1 cellular context compared by ENCODE assay signal in the genomic region with DNA sequence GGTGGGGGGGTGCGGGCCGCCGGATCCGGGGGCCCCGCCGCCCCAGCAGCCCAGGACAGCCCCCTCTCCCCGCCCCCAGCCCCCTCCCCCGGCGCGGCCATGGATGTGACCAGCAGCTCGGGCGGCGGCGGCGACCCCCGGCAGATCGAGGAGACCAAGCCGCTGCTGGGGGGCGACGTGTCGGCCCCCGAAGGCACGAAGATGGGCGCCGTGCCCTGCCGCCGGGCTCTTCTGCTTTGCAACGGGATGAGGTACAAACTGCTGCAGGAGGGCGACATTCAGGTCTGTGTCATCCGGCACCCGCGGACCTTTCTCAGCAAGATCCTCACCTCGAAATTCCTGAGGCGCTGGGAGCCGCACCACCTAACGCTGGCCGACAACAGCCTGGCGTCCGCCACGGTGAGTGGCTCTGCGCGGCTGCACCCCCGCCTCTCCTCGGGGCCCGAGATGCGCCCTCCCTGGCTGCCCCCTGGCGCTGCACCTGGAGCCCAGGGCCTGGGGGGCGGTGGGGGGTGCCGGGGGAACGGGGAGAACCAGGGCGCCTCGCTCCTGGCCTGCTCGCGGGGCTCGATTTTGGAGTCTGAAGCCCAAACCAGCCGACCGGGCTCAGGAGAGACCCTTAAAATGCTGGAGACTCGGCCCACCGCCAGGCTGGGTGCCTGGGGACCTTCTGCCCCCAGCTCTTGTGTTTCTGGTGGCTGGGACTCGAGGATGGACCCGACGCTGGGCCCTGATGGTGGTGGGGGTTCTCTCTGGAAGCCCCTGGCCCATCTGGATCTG.
TF ChIP-seq lines count a peak whose summit lies in the region.

No MANE protein-coding gene starts in this region.

TF ChIP-seq in neural cell, 6 proteins besides CTCF, POLR2A, EP300 and RAD21:
- TF ChIP-seq, protein P1, sequence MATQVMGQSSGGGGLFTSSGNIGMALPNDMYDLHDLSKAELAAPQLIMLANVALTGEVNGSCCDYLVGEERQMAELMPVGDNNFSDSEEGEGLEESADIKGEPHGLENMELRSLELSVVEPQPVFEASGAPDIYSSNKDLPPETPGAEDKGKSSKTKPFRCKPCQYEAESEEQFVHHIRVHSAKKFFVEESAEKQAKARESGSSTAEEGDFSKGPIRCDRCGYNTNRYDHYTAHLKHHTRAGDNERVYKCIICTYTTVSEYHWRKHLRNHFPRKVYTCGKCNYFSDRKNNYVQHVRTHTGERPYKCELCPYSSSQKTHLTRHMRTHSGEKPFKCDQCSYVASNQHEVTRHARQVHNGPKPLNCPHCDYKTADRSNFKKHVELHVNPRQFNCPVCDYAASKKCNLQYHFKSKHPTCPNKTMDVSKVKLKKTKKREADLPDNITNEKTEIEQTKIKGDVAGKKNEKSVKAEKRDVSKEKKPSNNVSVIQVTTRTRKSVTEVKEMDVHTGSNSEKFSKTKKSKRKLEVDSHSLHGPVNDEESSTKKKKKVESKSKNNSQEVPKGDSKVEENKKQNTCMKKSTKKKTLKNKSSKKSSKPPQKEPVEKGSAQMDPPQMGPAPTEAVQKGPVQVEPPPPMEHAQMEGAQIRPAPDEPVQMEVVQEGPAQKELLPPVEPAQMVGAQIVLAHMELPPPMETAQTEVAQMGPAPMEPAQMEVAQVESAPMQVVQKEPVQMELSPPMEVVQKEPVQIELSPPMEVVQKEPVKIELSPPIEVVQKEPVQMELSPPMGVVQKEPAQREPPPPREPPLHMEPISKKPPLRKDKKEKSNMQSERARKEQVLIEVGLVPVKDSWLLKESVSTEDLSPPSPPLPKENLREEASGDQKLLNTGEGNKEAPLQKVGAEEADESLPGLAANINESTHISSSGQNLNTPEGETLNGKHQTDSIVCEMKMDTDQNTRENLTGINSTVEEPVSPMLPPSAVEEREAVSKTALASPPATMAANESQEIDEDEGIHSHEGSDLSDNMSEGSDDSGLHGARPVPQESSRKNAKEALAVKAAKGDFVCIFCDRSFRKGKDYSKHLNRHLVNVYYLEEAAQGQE (IDR thresholded peaks at IDR 0.05; ENCODE audit: borderline replicate concordance) = peak; percentile 36
- TF ChIP-seq SMC3 (conservative IDR thresholded peaks at IDR 0.05; ENCODE audit: poor library complexity) (peak; percentile 15), TAF1 (IDR thresholded peaks at IDR 0.05; ENCODE audit: low read depth) (no peak), POLR2AphosphoS5 (IDR thresholded peaks at IDR 0.05) (peak; percentile 55), MXI1 (conservative IDR thresholded peaks at IDR 0.05; ENCODE audit: poor library complexity, severe bottlenecking) (no peak), EZH2 (IDR thresholded peaks at IDR 0.05; ENCODE audit: borderline replicate concordance, insufficient read depth, low read length, poor library complexity, severe bottlenecking) (no peak)
